Comparison of ENCODE assay signal across 13 cellular contexts in the genomic region with DNA sequence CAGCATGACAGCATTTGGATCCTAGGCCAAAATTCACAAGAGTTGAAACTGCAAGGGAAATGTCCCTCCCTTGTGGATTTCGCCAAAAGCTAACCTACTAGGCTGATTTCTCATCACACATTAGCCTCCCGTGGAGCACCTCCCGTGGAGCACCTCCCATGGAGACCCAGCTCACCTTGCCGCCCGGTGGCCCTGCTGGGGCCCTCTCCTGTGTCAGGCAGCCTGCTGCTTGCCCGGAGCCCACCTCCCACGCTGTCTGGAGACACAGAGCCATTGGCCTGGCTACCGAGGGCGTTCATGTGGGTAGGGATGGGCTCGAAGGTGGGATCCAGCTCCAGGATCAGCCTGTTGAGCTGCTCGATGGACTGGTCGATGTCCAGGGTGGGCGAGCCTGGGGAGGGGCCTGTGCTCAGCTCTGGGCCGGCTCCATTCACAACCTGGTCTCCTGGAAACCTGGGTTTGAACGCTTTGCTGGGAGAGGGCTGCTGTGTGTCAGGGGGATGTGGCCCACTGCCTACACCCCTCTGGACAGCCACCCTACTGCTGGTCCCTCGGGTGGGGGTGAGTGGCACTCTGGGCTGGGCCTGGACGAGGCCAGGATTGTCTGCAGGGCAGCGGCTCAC.
"Had no signal": no experiment of that assay in that cellular context is flagged by ENCODE, and none has a peak within 500 bp of the region (broad histone marks: within the 10 kb centered on the region; RNA-seq: fewer than 3 reads in every experiment).

No MANE protein-coding gene starts in this region.

- H3K9me3 ChIP-seq: heart left ventricle, sigmoid colon, tibial artery, upper lobe of right lung had no signal

- H3K27ac Mint-ChIP-seq: naive thymus-derived CD4-positive, alpha-beta T cell had no signal

- FAIRE-seq: endometrium, frontal cortex had no signal

- H3K36me3 Mint-ChIP-seq: naive thymus-derived CD4-positive, alpha-beta T cell had no signal

- H3K9me3 Mint-ChIP-seq: nephron progenitor cell had no signal

- H3K27me3 ChIP-seq: heart left ventricle, sigmoid colon, tibial artery, upper lobe of right lung had no signal

- H3K4me1 Mint-ChIP-seq: naive thymus-derived CD4-positive, alpha-beta T cell had no signal

- H3K4me3 ChIP-seq: heart left ventricle, sigmoid colon, skin epidermis, tibial artery, upper lobe of right lung had no signal

- H3K27ac ChIP-seq: heart left ventricle, sigmoid colon, skin epidermis, tibial artery, upper lobe of right lung had no signal

- DNase-seq: effector memory CD4-positive, alpha-beta T cell; hippocampal formation; naive thymus-derived CD4-positive, alpha-beta T cell; nephron progenitor cell; sigmoid colon; stimulated activated CD4-positive, alpha-beta T cell treated with anti-CD3 and anti-CD28 coated beads, Interleukin-12 subunit alpha, Interleukin-12 subunit beta, amount 100 ng/mL, for 4 hours; stimulated activated naive CD4-positive, alpha-beta T cell treated with Interleukin-2 at 50 U/mL for 16 hours; tibial artery; upper lobe of right lung had no signal

- H3K4me3 Mint-ChIP-seq: naive thymus-derived CD4-positive, alpha-beta T cell; nephron progenitor cell had no signal
